26 cellular contexts compared by ENCODE assay signal in genomic region chr1:204335085-204335484, GRCh38. TPM values are rescaled to one million over a fixed set of nuclear protein-coding genes. Genes with fewer than 3 reads are reported as not detected.
DNase-seq lines count a peak whose midpoint lies in the region; FAIRE-seq and TF ChIP-seq lines count a peak whose summit lies in the region.
"Had no signal": no experiment of that assay in that cellular context is flagged by ENCODE, and none has a peak within 500 bp of the region (broad histone marks: within the 10 kb centered on the region; RNA-seq: fewer than 3 reads in every experiment).

No MANE protein-coding gene starts in this region.

- no peaks in the 10 kb centered on the region for H3K79me1 ChIP-seq in neuronal stem cell (ENCODE audit: low read depth, low read length)

- TF ChIP-seq CTCF in choroid plexus epithelial cell (conservative IDR thresholded peaks at IDR 0.05; ENCODE audit: low read depth, low read length): no peak

- H2BK15ac ChIP-seq in neuronal stem cell (ENCODE audit: low read length): no peak overlapping the region

- H3K4me3 ChIP-seq in choroid plexus epithelial cell (ENCODE audit: low read depth, low read length): no peak overlapping the region
- H3K4me3 ChIP-seq in neuronal stem cell (ENCODE audit: low read length in 2 of 2): no peak overlapping the region
- H3K4me3 ChIP-seq: ascending aorta, upper lobe of left lung had no signal

- peak; percentile 8 to 64 for DNase-seq in NCI-H2081 (lab: John Stamatoyannopoulos, UW)
- DNase-seq in NCI-H2081 treated with DMSO at 0.1 percent for 48 hours (lab: John Stamatoyannopoulos, UW): no peak
- peak; percentile 48 for DNase-seq in NCI-H2171 treated with DMSO at 0.1 percent for 48 hours (lab: John Stamatoyannopoulos, UW)
- peak; percentile 33 for DNase-seq in choroid plexus epithelial cell (ENCODE audit: low read depth)
- no peak for DNase-seq in neuronal stem cell (ENCODE audit: low spot score)
- DNase-seq in G401 (ENCODE audit: low spot score): no peak
- no peak for DNase-seq in RCC 7860 (ENCODE audit: low spot score)
- no peak for DNase-seq in H54 (ENCODE audit: insufficient read length, low spot score)
- DNase-seq: activated CD4-positive, alpha-beta T cell treated with anti-CD3 and anti-CD28 coated beads, Interleukin-2, amount 50 U/mL, for 4 hours; activated CD4-positive, CD25-positive, alpha-beta regulatory T cell; AML-193; CD8-positive, alpha-beta T cell; DMS153; effector CD8-positive, alpha-beta T cell; foreskin keratinocyte; naive thymus-derived CD4-positive, alpha-beta T cell; NCI-H1048; stimulated activated CD4-positive, alpha-beta T cell treated with anti-CD3 and anti-CD28 coated beads, Interleukin-1b, Interleukin-23, amount 100 ng/mL, for 48 hours; SW 1271; upper lobe of left lung had no signal

- no peak overlapping the region for H4K8ac ChIP-seq in neuronal stem cell (ENCODE audit: low read depth, low read length)

- H4K91ac ChIP-seq in neuronal stem cell (ENCODE audit: low read depth, low read length, poor library complexity): no peak overlapping the region

- no peak overlapping the region for H3K23ac ChIP-seq in neuronal stem cell (ENCODE audit: low read depth, low read length, poor library complexity)

- peak overlapping the region; percentile 6 for H2AK5ac ChIP-seq in neuronal stem cell (ENCODE audit: low read depth, low read length)

- no peak overlapping the region for H3K18ac ChIP-seq in neuronal stem cell (ENCODE audit: low read length)

- TF ChIP-seq POLR2A in H54 (IDR thresholded peaks at IDR 0.05; ENCODE audit: low read depth, low read length): no peak

- no peak for FAIRE-seq in RCC 7860 (lab: Jason Lieb, UNC)
- no peak for FAIRE-seq in H54 (lab: Jason Lieb, UNC)
- FAIRE-seq: A204.1, G401.6, small intestine had no signal

- no peak overlapping the region for H3K27ac ChIP-seq in neuronal stem cell (replicated peaks; ENCODE audit: low read length)
- H3K27ac ChIP-seq: ascending aorta, foreskin keratinocyte, HL-60, upper lobe of left lung had no signal

- in situ Hi-C loops in G401 (cut with HindIII; ENCODE audit: low sequenced_read_pairs): no loop called here

- no peak overlapping the region for H2AFZ ChIP-seq in neuronal stem cell (ENCODE audit: low read length)

- no peak overlapping the region for H3K4ac ChIP-seq in neuronal stem cell (ENCODE audit: low read length)

- H2BK120ac ChIP-seq in neuronal stem cell (ENCODE audit: low read depth, low read length): no peak overlapping the region

- H3K14ac ChIP-seq in neuronal stem cell (ENCODE audit: low read length): no peak overlapping the region

- H3K27me3 ChIP-seq in neuronal stem cell (ENCODE audit: control insufficient read depth in 3 of 3, insufficient read depth in 3 of 3, low read depth in 1 of 3, low read length in 3 of 3): peaks cover 0 to 52% (median 2%) of the 10 kb centered on the region in 3 experiments
- H3K27me3 ChIP-seq: ascending aorta, upper lobe of left lung had no signal

- H3K36me3 ChIP-seq in neuronal stem cell (replicated peaks in 1 of 2; ENCODE audit: control insufficient read depth in 2 of 2, insufficient read depth in 2 of 2, low read length in 2 of 2): no peaks in the 10 kb centered on the region
- H3K36me3 ChIP-seq: ascending aorta, upper lobe of left lung had no signal

- peaks cover 5 to 40% of the 10 kb centered on the region in 2 donors for H3K4me1 ChIP-seq in neuronal stem cell (ENCODE audit: control insufficient read depth in 2 of 2, insufficient read depth in 1 of 2, low read depth in 1 of 2, low read length in 2 of 2)
- H3K4me1 ChIP-seq: ascending aorta, foreskin keratinocyte, upper lobe of left lung had no signal

- no peak overlapping the region for H2BK12ac ChIP-seq in neuronal stem cell (ENCODE audit: low read length)

- H3K9ac ChIP-seq in neuronal stem cell (ENCODE audit: low read depth, low read length, poor library complexity): no peak overlapping the region

- H3K9me3 ChIP-seq in neuronal stem cell (replicated peaks in 1 of 2; ENCODE audit: control insufficient read depth in 2 of 2, insufficient read depth in 1 of 2, low read depth in 1 of 2, low read length in 2 of 2): no peaks in the 10 kb centered on the region
- H3K9me3 ChIP-seq: ascending aorta, upper lobe of left lung had no signal

- H3K4me2 ChIP-seq in neuronal stem cell (ENCODE audit: insufficient read depth, low read length, poor library complexity, severe bottlenecking): no peak overlapping the region

- no CpG with 5 or more reads among the region's 1 CpG for WGBS in neuronal stem cell (ENCODE audit: extremely low coverage in 2 of 2, insufficient read length in 2 of 2, insufficient replicate concordance in 1 of 2), 2 donors

- no peak overlapping the region for H2BK5ac ChIP-seq in neuronal stem cell (ENCODE audit: low read length)

RNA-seq across cellular contexts. Expression of gene PLEKHA6, which starts 24.6 kb away (rescaled TPM):
- 0.49 TPM for polyA plus RNA-seq in neuronal stem cell (2013, experiment 1 of 2)
- polyA plus RNA-seq in neuronal stem cell (2013, experiment 2 of 2): 0.48 TPM
- total RNA-seq in G401 (2014; rRNA removed; shearing (Covaris generic)): not detected in 2 replicates
- total RNA-seq: OCI-LY7 had no signal

Comparison
In these comparisons a context has a peak if more than half of its experiments do, and no peak if none do; other contexts are left out.
1. DNase-seq: peak in NCI-H2081 (2 of 2), NCI-H2171 treated with DMSO at 0.1 percent for 48 hours (single experiment) and choroid plexus epithelial cell (single experiment); none in NCI-H2081 treated with DMSO at 0.1 percent for 48 hours (single experiment), neuronal stem cell (single experiment), G401 (single experiment), RCC 7860 (single experiment) and H54 (single experiment).